Comparison of ENCODE assay signal across 8 cellular contexts in the genomic region with DNA sequence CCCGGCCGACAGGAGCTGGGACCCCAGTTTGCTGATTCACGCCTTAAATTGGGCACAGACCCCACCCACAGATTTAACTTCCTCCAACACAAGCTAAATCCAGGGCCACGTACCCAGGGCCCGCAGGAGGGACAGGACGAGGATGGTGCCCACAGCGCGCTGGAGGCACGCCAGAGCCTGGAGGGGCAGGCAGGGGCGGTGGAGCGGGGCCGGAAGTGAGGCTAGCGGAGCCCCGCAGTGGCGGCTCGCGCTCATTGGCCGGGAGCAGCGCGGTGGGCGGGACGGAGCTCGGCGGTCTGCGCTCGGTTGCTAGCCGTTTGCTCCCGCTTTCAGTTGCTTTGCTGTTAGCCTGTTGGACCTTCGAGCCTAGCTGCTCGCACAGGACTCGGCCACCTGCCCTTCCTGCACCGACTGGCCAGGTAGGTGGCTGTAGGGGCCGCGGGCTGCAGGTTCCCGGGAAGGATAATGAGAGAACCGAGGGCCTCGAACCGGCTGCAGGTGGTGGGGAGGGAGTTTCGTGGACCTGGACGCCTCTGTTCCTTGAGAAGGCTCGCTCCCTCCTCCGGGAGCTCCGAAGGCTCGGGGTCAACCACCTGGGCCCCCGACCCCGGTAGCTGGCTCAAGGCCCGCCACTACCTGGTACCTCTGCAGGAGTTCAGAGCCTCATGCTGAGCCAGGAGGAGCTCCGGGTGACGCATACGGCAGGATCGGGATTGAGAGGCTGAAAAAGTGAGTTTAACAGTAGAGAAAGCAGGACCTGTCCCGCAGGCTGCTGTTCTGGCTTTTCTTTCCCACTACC. TPM values are rescaled to one million over a fixed set of nuclear protein-coding genes. Genes with fewer than 3 reads are reported as not detected.
DNase-seq lines count a peak whose midpoint lies in the region; TF ChIP-seq lines count a peak whose summit lies in the region.

A gene (plus strand): TSS at position 332 of the 799 bp plus-strand sequence. CDS start 8,212 bp downstream, outside the sequence.

- no peaks in the 10 kb centered on the region for H3K9me3 Mint-ChIP-seq in HFFc6
- no peaks in the 10 kb centered on the region for H3K9me3 Mint-ChIP-seq in activated naive CD8-positive, alpha-beta T cell treated with anti-CD3 and anti-CD28 coated beads for 36 hours

- H4K20me1 ChIP-seq in SU-DHL-6 (ENCODE audit: low read depth, low read length): no peaks in the 10 kb centered on the region

- H3K27me3 ChIP-seq in GM06990 (replicated peaks; ENCODE audit: control insufficient read depth, insufficient read depth, low read length) (no peaks in the 10 kb centered on the region), SU-DHL-6 (ENCODE audit: low read length) (no peaks in the 10 kb centered on the region), ovary (no peaks in the 10 kb centered on the region), thyroid gland (no peaks in the 10 kb centered on the region)

- intact Hi-C loops in head of caudate nucleus (cut with DNase I): no loop called here
- intact Hi-C loops in ovary (cut with DNase I): no loop called here
- intact Hi-C loops in thyroid gland (cut with DNase I): no loop called here

- H3K9ac ChIP-seq in SU-DHL-6 (ENCODE audit: low read length): peak within 1 kb of the TSS; percentile 72

- DNase-seq in GM06990 (ENCODE audit: extremely low read depth, insufficient read length) (peak; percentile 95), HFFc6 (peak; percentile 72), NCI-H1092 treated with DMSO at 0.1 percent for 48 hours (lab: John Stamatoyannopoulos, UW) (peak; percentile 93), head of caudate nucleus (peak; percentile 71 to 97 (median 93)), ovary (peak; percentile 89 to 94 (median 92)), thyroid gland (peak; percentile 93 to 94)
- peak; percentile 96 for DNase-seq in activated naive CD8-positive, alpha-beta T cell treated with anti-CD3 and anti-CD28 coated beads for 36 hours

- H3K4me3 ChIP-seq in GM06990 (replicated peaks; ENCODE audit: low read depth, low read length) (peak within 1 kb of the TSS; percentile 81), SU-DHL-6 (ENCODE audit: insufficient read depth, low read length, poor library complexity, severe bottlenecking) (peak within 1 kb of the TSS; percentile 60), ovary (peak within 1 kb of the TSS; percentile 90), thyroid gland (replicated peaks in 1 of 3) (peak within 1 kb of the TSS; percentile 74 to 86 (median 85))

- TF ChIP-seq CTCF in GM06990 (IDR thresholded peaks at IDR 0.05; ENCODE audit: insufficient read depth, low read length, poor library complexity, severe bottlenecking) (no peak), HFFc6 (IDR thresholded peaks at IDR 0.05) (no peak), SU-DHL-6 (IDR thresholded peaks at IDR 0.05; ENCODE audit: insufficient read depth, low read length, poor library complexity, severe bottlenecking) (no peak), ovary (IDR thresholded peaks at IDR 0.05) (no peak), thyroid gland (IDR thresholded peaks at IDR 0.05) (no peak)

- H3K4me3 Mint-ChIP-seq in HFFc6: peak within 1 kb of the TSS; percentile 90
- H3K4me3 Mint-ChIP-seq in activated naive CD8-positive, alpha-beta T cell treated with anti-CD3 and anti-CD28 coated beads for 36 hours: peak within 1 kb of the TSS; percentile 96

- peak within 1 kb of the TSS; percentile 94 for H2AFZ ChIP-seq in SU-DHL-6 (ENCODE audit: low read depth, low read length, severe bottlenecking)

- peaks cover 27% of the 10 kb centered on the region for H3K4me1 Mint-ChIP-seq in HFFc6 (ENCODE audit: low read depth)
- H3K4me1 Mint-ChIP-seq in activated naive CD8-positive, alpha-beta T cell treated with anti-CD3 and anti-CD28 coated beads for 36 hours: peaks cover 34% of the 10 kb centered on the region

- no peaks in the 10 kb centered on the region for H3K4me1 ChIP-seq in ovary (ENCODE audit: insufficient read depth)
- peaks cover 16 to 22% of the 10 kb centered on the region in 2 donors for H3K4me1 ChIP-seq in thyroid gland

- 0% methylated on average over 51 to 52 of the region's 52 CpGs for WGBS in ovary, 3 donors
- WGBS in thyroid gland, 2 donors: 0% methylated on average over 9 to 30 of the region's 52 CpGs

- TF ChIP-seq EP300 in ovary (IDR thresholded peaks at IDR 0.05): no peak

- H3K36me3 ChIP-seq in GM06990 (ENCODE audit: control insufficient read depth, insufficient read depth, low read length): peaks cover under 1% of the 10 kb centered on the region
- H3K36me3 ChIP-seq in SU-DHL-6 (ENCODE audit: low read length): no peaks in the 10 kb centered on the region
- no peaks in the 10 kb centered on the region for H3K36me3 ChIP-seq in ovary
- H3K36me3 ChIP-seq in thyroid gland: no peaks in the 10 kb centered on the region

- H3K4me2 ChIP-seq in SU-DHL-6 (ENCODE audit: low read depth, low read length, poor library complexity, severe bottlenecking): peak within 1 kb of the TSS; percentile 83

- no peaks in the 10 kb centered on the region for H3K36me3 Mint-ChIP-seq in HFFc6 (ENCODE audit: low read depth)
- peaks cover 18% of the 10 kb centered on the region for H3K36me3 Mint-ChIP-seq in activated naive CD8-positive, alpha-beta T cell treated with anti-CD3 and anti-CD28 coated beads for 36 hours

- no peaks in the 10 kb centered on the region for H3K9me2 ChIP-seq in SU-DHL-6 (replicated peaks; ENCODE audit: insufficient read depth, low read length)

- H3K27me3 Mint-ChIP-seq in HFFc6 (ENCODE audit: insufficient read depth): no peaks in the 10 kb centered on the region
- no peaks in the 10 kb centered on the region for H3K27me3 Mint-ChIP-seq in activated naive CD8-positive, alpha-beta T cell treated with anti-CD3 and anti-CD28 coated beads for 36 hours

- H3F3A ChIP-seq in SU-DHL-6 (ENCODE audit: insufficient read depth): 0 out of 2 replicates have a peak, but pooled peaks cover 3% of the 10 kb centered on the region

- TF ChIP-seq POLR2A in ovary (IDR thresholded peaks at IDR 0.05): peak; percentile 60
- TF ChIP-seq POLR2A in thyroid gland (IDR thresholded peaks at IDR 0.05): peak in 1 of 2 donors; percentile 91

- H3K27ac Mint-ChIP-seq in HFFc6: peak within 1 kb of the TSS; percentile 91
- H3K27ac Mint-ChIP-seq in activated naive CD8-positive, alpha-beta T cell treated with anti-CD3 and anti-CD28 coated beads for 36 hours: peak within 1 kb of the TSS; percentile 96

- H3K27ac ChIP-seq in SU-DHL-6 (ENCODE audit: low read depth, low read length) (0 out of 2 replicates have a peak within 1 kb of the TSS, but pooled peaks have one; percentile 2), ovary (peak within 1 kb of the TSS; percentile 18 to 87), thyroid gland (peak within 1 kb of the TSS; percentile 67 to 86 (median 78))

- peaks cover 15% of the 10 kb centered on the region; the same call in 1 of the 2 replicates for H3K79me2 ChIP-seq in SU-DHL-6 (ENCODE audit: insufficient read depth, low read length)

- H3K9me3 ChIP-seq in SU-DHL-6 (ENCODE audit: insufficient read depth, low read length): no peaks in the 10 kb centered on the region
- H3K9me3 ChIP-seq in ovary: no peaks in the 10 kb centered on the region
- no peaks in the 10 kb centered on the region for H3K9me3 ChIP-seq in thyroid gland

RNA-seq across cellular contexts. Expression of the gene that starts here (rescaled TPM):
- total RNA-seq in HFFc6 (2021; fragmentation: NEBNext Ultra II Directional; extraction: Animal tissue kit (Norgen Biotek cat#: 25700)): 10 to 100 TPM in 2 of 6 experiments, 1 to 10 TPM in 4; 8.9 to 10.4 (median 9.1) TPM
- 10 to 100 TPM; 14.4 to 15.8 TPM for total RNA-seq in activated naive CD8-positive, alpha-beta T cell treated with anti-CD3 and anti-CD28 coated beads for 36 hours
- total RNA-seq in ovary (10 to 100 TPM in 1 of 7 donors, 1 to 10 TPM in 6; 7.9 to 13.3 (median 8.8) TPM), thyroid gland (10 to 100 TPM in 3 of 4 donors, 1 to 10 TPM in 1; 6.6 to 18.8 (median 14.4) TPM)
- 1 to 10 TPM; 1.3 to 4.9 TPM for polyA plus RNA-seq in ovary

Comparison
In these comparisons a context has a peak if more than half of its experiments do, and no peak if none do; other contexts are left out.
1. Peak in every context shown above with its lines: DNase-seq, H3K4me3 ChIP-seq and H3K27ac ChIP-seq.
2. H3K27ac ChIP-seq: peak in every context shown above with its lines; median percentile 78 in thyroid gland; 52 in ovary; 2 in SU-DHL-6.